Comparison of ENCODE assay signal across 28 cellular contexts in genomic region chr12:85310025-85310424, GRCh38. TPM values are rescaled to one million over a fixed set of nuclear protein-coding genes. Genes with fewer than 3 reads are reported as not detected.
"Had no signal": no experiment of that assay in that cellular context is flagged by ENCODE, and none has a peak within 500 bp of the region (broad histone marks: within the 10 kb centered on the region; RNA-seq: fewer than 3 reads in every experiment).

No MANE protein-coding gene starts in this region.

- H3K9me3 ChIP-seq: breast epithelium, mucosa of descending colon, sigmoid colon, stomach, suprapubic skin, tibial nerve had no signal

- H3K27me3 ChIP-seq: tibial nerve had no signal

- H3K4me1 ChIP-seq: breast epithelium, foreskin keratinocyte, sigmoid colon, stomach, suprapubic skin, tibial nerve had no signal

- H3K27ac ChIP-seq: breast epithelium, foreskin keratinocyte, sigmoid colon, stomach, suprapubic skin, tibial nerve had no signal

- ATAC-seq: activated T-cell treated with anti-CD3 and anti-CD28 coated beads, Interleukin-2, amount 50 U/mL, for 4 hours; foreskin keratinocyte; mucosa of descending colon; stimulated activated memory B cell treated with anti-CD40 and anti-IgM and Interleukin-4, amounts not matched to agents 10 μg/mL and 1 μg/mL and 100 μg/mL, for 72 hours had no signal

- H3K36me3 ChIP-seq: breast epithelium, sigmoid colon, stomach, suprapubic skin, tibial nerve had no signal

- FAIRE-seq: islet of Langerhans had no signal

- H3K4me3 ChIP-seq: breast epithelium, mucosa of descending colon, sigmoid colon, stomach, suprapubic skin, tibial nerve had no signal

- DNase-seq: activated B cell treated with CpG ODN at 0.5 μM for 24 hours; activated CD4-positive, alpha-beta T cell treated with anti-CD3 and anti-CD28 coated beads for 4 hours; activated CD4-positive, alpha-beta T cell treated with anti-CD3 and anti-CD28 coated beads, Interleukin-2, amount 50 U/mL, for 48 hours; activated CD8-positive, alpha-beta memory T cell treated with anti-CD3 and anti-CD28 coated beads, Interleukin-2, amount 50 U/mL, for 48 hours; activated naive CD4-positive, alpha-beta T cell treated with anti-CD3 and anti-CD28 coated beads for 36 hours; activated naive CD8-positive, alpha-beta T cell treated with anti-CD3 and anti-CD28 coated beads, Interleukin-2, amount 10 ng/mL, durations not matched to agents 7 days and 5 days; activated T-cell treated with anti-CD3 and anti-CD28 coated beads, Interleukin-2, amount 50 U/mL, for 4 hours; amniotic stem cell; effector memory CD4-positive, alpha-beta T cell; foreskin keratinocyte; hypothalamus; mucosa of descending colon; occipital lobe; sigmoid colon; stimulated activated CD4-positive, alpha-beta T cell treated with anti-CD3 and anti-CD28 coated beads, Interleukin-15, amount 100 ng/mL, for 24 hours; stomach; T-helper 9 cell had no signal

RNA-seq across cellular contexts. Expression of gene ALX1, which starts 30.0 kb away (rescaled TPM):
- total RNA-seq: activated B cell treated with CpG ODN at 0.5 μM for 24 hours; activated CD8-positive, alpha-beta memory T cell treated with anti-CD3 and anti-CD28 coated beads for 36 hours; activated naive CD4-positive, alpha-beta T cell treated with anti-CD3 and anti-CD28 coated beads for 36 hours; activated naive CD8-positive, alpha-beta T cell treated with anti-CD3 and anti-CD28 coated beads, Interleukin-2, amount 10 ng/mL, durations not matched to agents 7 days and 5 days; activated T-cell treated with anti-CD3 and anti-CD28 coated beads, Interleukin-2, amount 50 U/mL, for 4 hours; activated T-helper 2 cell treated with anti-CD3 and anti-CD28 coated beads, Interferon-gamma antibody, Interleukin-2, Interleukin-4, amounts not matched to agents 10 μg/mL and 5 μg/mL and 100 μg/mL, durations not matched to agents 14 hours and 24 hours and 36 hours; dermis microvascular lymphatic vessel endothelial cell; foreskin keratinocyte; liver; mucosa of descending colon; renal cortical epithelial cell; stomach; tibial nerve had no signal
- polyA plus RNA-seq: esophagus, foreskin keratinocyte, liver, sigmoid colon, stomach had no signal
